Comparison of ENCODE assay signal across 6 cellular contexts in the genomic region with DNA sequence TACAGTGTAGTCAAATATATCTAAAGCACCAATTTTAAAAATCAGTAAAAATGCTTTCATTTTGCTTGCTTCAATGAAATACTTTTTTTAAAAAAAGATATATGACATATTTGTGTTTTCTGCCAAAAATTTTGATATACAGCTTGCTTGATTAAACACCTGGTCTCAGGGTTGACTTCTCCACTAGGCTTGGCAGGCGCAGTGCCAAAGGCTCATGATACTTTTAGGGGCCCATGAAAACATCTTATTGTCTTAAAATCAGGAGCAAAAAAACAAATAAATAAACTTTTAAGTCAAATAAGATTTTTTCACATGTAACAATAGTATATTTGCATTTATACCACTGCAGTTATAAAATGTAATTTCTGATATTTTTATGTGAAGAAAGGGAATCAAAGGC.
"Had no signal": no experiment of that assay in that cellular context is flagged by ENCODE, and none has a peak within 500 bp of the region (broad histone marks: within the 10 kb centered on the region; RNA-seq: fewer than 3 reads in every experiment).

No MANE protein-coding gene starts in this region.

- H3K4me3 ChIP-seq: K562 had no signal

- DNase-seq: IMR-90, KBM-7, KG1 had no signal

- H3K27ac ChIP-seq: HL-60 had no signal

- ATAC-seq: HepG2, K562 had no signal
